17 cellular contexts compared by ENCODE assay signal in the genomic region with DNA sequence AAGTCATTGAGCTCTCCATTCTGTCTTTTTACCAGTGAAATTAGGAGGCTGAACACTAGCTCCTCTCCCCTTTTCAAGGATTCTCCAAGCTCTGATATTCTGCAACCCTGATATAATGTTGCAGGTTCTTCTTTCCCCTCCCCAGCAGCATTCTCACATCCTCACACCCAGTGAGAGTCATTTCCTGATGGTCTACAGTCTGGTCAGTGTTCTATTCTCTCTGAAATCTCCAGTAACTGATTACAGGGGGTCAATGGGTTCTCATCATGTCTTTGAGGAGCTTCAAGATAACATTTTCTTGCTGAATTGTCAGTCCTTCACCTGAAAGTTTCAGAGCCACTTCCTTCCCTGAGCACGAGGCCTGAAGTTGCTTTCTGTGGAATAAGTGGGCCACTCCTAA.
"Had no signal": no experiment of that assay in that cellular context is flagged by ENCODE, and none has a peak within 500 bp of the region (broad histone marks: within the 10 kb centered on the region; RNA-seq: fewer than 3 reads in every experiment).

No MANE protein-coding gene starts in this region.

- H3K9me3 Mint-ChIP-seq: activated CD8-positive, alpha-beta T cell treated with anti-CD3 and anti-CD28 coated beads for 36 hours had no signal

- H3K27ac ChIP-seq: ascending aorta, gastrocnemius medialis, heart right ventricle, left ventricle myocardium inferior, sigmoid colon, suprapubic skin, upper lobe of left lung had no signal

- H3K36me3 ChIP-seq: ascending aorta, gastrocnemius medialis, heart right ventricle, left ventricle myocardium inferior, sigmoid colon, suprapubic skin, upper lobe of left lung had no signal

- ATAC-seq: activated CD8-positive, alpha-beta T cell treated with anti-CD3 and anti-CD28 coated beads for 36 hours; activated naive CD8-positive, alpha-beta T cell treated with anti-CD3 and anti-CD28 coated beads, Interleukin-2, amount 50 U/mL, for 24 hours; gastrocnemius medialis; heart right ventricle; stimulated activated naive CD8-positive, alpha-beta T cell treated with anti-CD3 and anti-CD28 coated beads, Interleukin-15, Interleukin-2, amounts not matched to agents 100 U/mL and 50 U/mL, for 24 hours had no signal

- H3K4me3 Mint-ChIP-seq: activated CD8-positive, alpha-beta T cell treated with anti-CD3 and anti-CD28 coated beads for 36 hours; activated naive CD8-positive, alpha-beta T cell treated with anti-CD3 and anti-CD28 coated beads, Interleukin-2, amount 50 U/mL, for 24 hours; nephron progenitor cell had no signal

- H3K27me3 Mint-ChIP-seq: activated CD8-positive, alpha-beta T cell treated with anti-CD3 and anti-CD28 coated beads for 36 hours; activated naive CD8-positive, alpha-beta T cell treated with anti-CD3 and anti-CD28 coated beads, Interleukin-2, amount 50 U/mL, for 24 hours had no signal

- H3K27me3 ChIP-seq: ascending aorta, gastrocnemius medialis, heart right ventricle, sigmoid colon, suprapubic skin, upper lobe of left lung had no signal

- H3K27ac Mint-ChIP-seq: activated CD8-positive, alpha-beta T cell treated with anti-CD3 and anti-CD28 coated beads for 36 hours; activated naive CD8-positive, alpha-beta T cell treated with anti-CD3 and anti-CD28 coated beads, Interleukin-2, amount 50 U/mL, for 24 hours; nephron progenitor cell had no signal

- H3K9me3 ChIP-seq: ascending aorta, gastrocnemius medialis, left ventricle myocardium inferior, sigmoid colon, suprapubic skin, upper lobe of left lung had no signal

- H3K4me3 ChIP-seq: ascending aorta, gastrocnemius medialis, heart right ventricle, left ventricle myocardium inferior, sigmoid colon, suprapubic skin, upper lobe of left lung had no signal

- DNase-seq: activated CD4-positive, alpha-beta T cell treated with anti-CD3 and anti-CD28 coated beads for 4 hours; activated CD8-positive, alpha-beta memory T cell treated with anti-CD3 and anti-CD28 coated beads, Interleukin-2, amount 50 U/mL, for 48 hours; activated CD8-positive, alpha-beta T cell treated with anti-CD3 and anti-CD28 coated beads for 36 hours; activated naive CD4-positive, alpha-beta T cell; activated naive CD8-positive, alpha-beta T cell treated with anti-CD3 and anti-CD28 coated beads, Interleukin-2, amount 50 U/mL, for 24 hours; effector CD4-positive, alpha-beta T cell; gastrocnemius medialis; heart right ventricle; left ventricle myocardium inferior; mesenchymal stem cell; nephron progenitor cell; sigmoid colon; stimulated activated naive CD8-positive, alpha-beta T cell treated with anti-CD3 and anti-CD28 coated beads, Interleukin-15, Interleukin-2, amounts not matched to agents 100 U/mL and 50 U/mL, for 24 hours; T1000 had no signal
